ENCODE assay signal across 10 cellular contexts in genomic region chrX:21972046-21972445, GRCh38. TPM values are rescaled to one million over a fixed set of nuclear protein-coding genes. Genes with fewer than 3 reads are reported as not detected.
DNase-seq lines count a peak whose midpoint lies in the region; ATAC-seq and TF ChIP-seq lines count a peak whose summit lies in the region.
"Had no signal": no experiment of that assay in that cellular context is flagged by ENCODE, and none has a peak within 500 bp of the region (broad histone marks: within the 10 kb centered on the region; RNA-seq: fewer than 3 reads in every experiment).

No MANE protein-coding gene starts in this region.

- peak overlapping the region; percentile 36; the same call in 1 of the 2 replicates for H3K4me3 Mint-ChIP-seq in HFFc6
- no peak overlapping the region for H3K4me3 Mint-ChIP-seq in activated naive CD8-positive, alpha-beta T cell treated with anti-CD3 and anti-CD28 coated beads, Interleukin-2, amount 50 U/mL, for 24 hours
- H3K4me3 Mint-ChIP-seq in mesothelial cell of epicardium, result no peak overlapping the region
- H3K4me3 Mint-ChIP-seq: CD14-positive monocyte had no signal

- H3K36me3 Mint-ChIP-seq in HFFc6 (ENCODE audit: low read depth) (peaks cover 18% of the 10 kb centered on the region; the same call in 1 of the 2 replicates), mesothelial cell of epicardium (peaks cover 26% of the 10 kb centered on the region)
- H3K36me3 Mint-ChIP-seq in activated naive CD8-positive, alpha-beta T cell treated with anti-CD3 and anti-CD28 coated beads, Interleukin-2, amount 50 U/mL, for 24 hours (ENCODE audit: low read depth), result peaks cover 36% of the 10 kb centered on the region

- H3K27ac ChIP-seq in C4-2B (peak overlapping the region; percentile 73), SJCRH30 (no peak overlapping the region)

- peaks cover 17% of the 10 kb centered on the region for H3K36me3 ChIP-seq in SJCRH30

- H3K27ac Mint-ChIP-seq in HFFc6, result peak overlapping the region; percentile 90
- H3K27ac Mint-ChIP-seq in activated naive CD8-positive, alpha-beta T cell treated with anti-CD3 and anti-CD28 coated beads, Interleukin-2, amount 50 U/mL, for 24 hours, result peak overlapping the region; percentile 81
- peak overlapping the region; percentile 91 for H3K27ac Mint-ChIP-seq in mesothelial cell of epicardium
- H3K27ac Mint-ChIP-seq: CD14-positive monocyte had no signal

- H3K4me3 ChIP-seq in SJCRH30, result no peak overlapping the region

- H3K9me3 Mint-ChIP-seq in HFFc6 (no peaks in the 10 kb centered on the region), mesothelial cell of epicardium (no peaks in the 10 kb centered on the region)
- H3K9me3 Mint-ChIP-seq in activated naive CD8-positive, alpha-beta T cell treated with anti-CD3 and anti-CD28 coated beads, Interleukin-2, amount 50 U/mL, for 24 hours, result no peaks in the 10 kb centered on the region

- ATAC-seq in activated naive CD8-positive, alpha-beta T cell treated with anti-CD3 and anti-CD28 coated beads, Interleukin-2, amount 50 U/mL, for 24 hours, result no peak
- no peak for ATAC-seq in HG02973 (IDR thresholded peaks at IDR 0.05; ENCODE audit: unreplicated experiment)

- H3K27me3 Mint-ChIP-seq in HFFc6 (ENCODE audit: insufficient read depth) (no peaks in the 10 kb centered on the region), mesothelial cell of epicardium (ENCODE audit: low read depth) (no peaks in the 10 kb centered on the region)
- no peaks in the 10 kb centered on the region for H3K27me3 Mint-ChIP-seq in activated naive CD8-positive, alpha-beta T cell treated with anti-CD3 and anti-CD28 coated beads, Interleukin-2, amount 50 U/mL, for 24 hours

- CTCF ChIA-PET in GM10248 (lab: Yijun Ruan, JAX), result interaction anchor here (1.5 to 1.8 kb wide), 3 partner anchors 12 to 24 kb away, joined by 4 to 6 read pairs (median 5); no protein-coding TSS in a partner anchor

- H3K4me1 ChIP-seq in SJCRH30, result no peaks in the 10 kb centered on the region

- TF ChIP-seq CTCF in C4-2B (conservative IDR thresholded peaks at IDR 0.05) (no peak), HFFc6 (IDR thresholded peaks at IDR 0.05) (no peak), mesothelial cell of epicardium (IDR thresholded peaks at IDR 0.05; ENCODE audit: unreplicated experiment) (no peak), GM10248 (IDR thresholded peaks at IDR 0.05; ENCODE audit: control extremely low read depth, extremely low read depth, low read depth, missing control alignments) (no peak)

- no peaks in the 10 kb centered on the region for H3K9me3 ChIP-seq in SJCRH30 (replicated peaks)

- peaks cover 44% of the 10 kb centered on the region for H3K4me1 Mint-ChIP-seq in HFFc6 (ENCODE audit: low read depth)
- H3K4me1 Mint-ChIP-seq in activated naive CD8-positive, alpha-beta T cell treated with anti-CD3 and anti-CD28 coated beads, Interleukin-2, amount 50 U/mL, for 24 hours, result peaks cover 35% of the 10 kb centered on the region
- peaks cover 41% of the 10 kb centered on the region for H3K4me1 Mint-ChIP-seq in mesothelial cell of epicardium

- no peak for DNase-seq in HFFc6
- no peak for DNase-seq in activated naive CD8-positive, alpha-beta T cell treated with anti-CD3 and anti-CD28 coated beads, Interleukin-2, amount 50 U/mL, for 24 hours
- no peak for DNase-seq in mesothelial cell of epicardium (ENCODE audit: low spot score in 2 of 2, unreplicated experiment in 2 of 2)
- DNase-seq in stimulated activated CD4-positive, alpha-beta T cell treated with anti-CD3 and anti-CD28 coated beads, Interleukin-12 subunit alpha, Interleukin-12 subunit beta, amount 100 ng/mL, for 4 hours, result no peak
- DNase-seq in SJCRH30, result no peak
- no peak for DNase-seq in GM10248 (ENCODE audit: extremely low spot score)
- DNase-seq: hypothalamus had no signal

- H3K27me3 ChIP-seq in SJCRH30, result no peaks in the 10 kb centered on the region

- POLR2A ChIA-PET in GM10248 (lab: Yijun Ruan, JAX), result no interaction called here

RNA-seq across cellular contexts. Expression of gene SMS, which starts 31.5 kb away (rescaled TPM):
- total RNA-seq in HFFc6 (2021; fragmentation: NEBNext Ultra II Directional; extraction: Animal tissue kit (Norgen Biotek cat#: 25700)), result 100 to 1,000 TPM; 141 to 208 (median 196) TPM
- 172 to 176 TPM (median 174 TPM) in 3 replicates for total RNA-seq in mesothelial cell of epicardium
- total RNA-seq in SJCRH30 (2014; rRNA removed; shearing (Covaris generic)), result 183 and 196 TPM in 2 replicates
